1 cellular context compared by ENCODE assay signal in genomic region chr7:78019457-78020130, GRCh38.
TF ChIP-seq lines count a peak whose summit lies in the region.

No MANE protein-coding gene starts in this region.

TF ChIP-seq in K562, 482 proteins besides CTCF, POLR2A, EP300 and RAD21 (continued from another document):
- TF ChIP-seq CHD7 (IDR thresholded peaks at IDR 0.05; ENCODE audit: low read depth, low read length) (no peak), ZNF407 (IDR thresholded peaks at IDR 0.05; ENCODE audit: low read depth) (no peak), LCOR (CRISPR knock-in tag; IDR thresholded peaks at IDR 0.05) (peak; percentile 34; the same call in 1 of the 2 replicates), NCOA6 (IDR thresholded peaks at IDR 0.05) (peak; percentile 87), SAFB (IDR thresholded peaks at IDR 0.05; ENCODE audit: borderline replicate concordance, low read depth, low read length) (peak; percentile 20; the same call in 1 of the 2 replicates), ZNF282 (CRISPR knock-in tag; IDR thresholded peaks at IDR 0.05) (no peak), ZNF124 (CRISPR knock-in tag; IDR thresholded peaks at IDR 0.05) (no peak)
